Comparison of ENCODE assay signal across 8 cellular contexts in genomic region chr12:55720894-55721444, GRCh38. TPM values are rescaled to one million over a fixed set of nuclear protein-coding genes. Genes with fewer than 3 reads are reported as not detected.
DNase-seq lines count a peak whose midpoint lies in the region; TF ChIP-seq lines count a peak whose summit lies in the region.

No MANE protein-coding gene starts in this region.

- H3K9me3 ChIP-seq in mammary epithelial cell (replicated peaks; ENCODE audit: insufficient read depth, low read length) (no peaks in the 10 kb centered on the region), tibial nerve (no peaks in the 10 kb centered on the region)

- H3K4me2 ChIP-seq in mammary epithelial cell (ENCODE audit: insufficient read depth, low read depth, low read length): peak overlapping the region; percentile 24

- WGBS in mammary epithelial cell (ENCODE audit: low coverage, missing lambda C conversion rate): 0% methylated on average over 8 of the region's 9 CpGs
- 16 to 60% methylated on average over 2 to 9 of the region's 9 CpGs for WGBS in tibial nerve, 2 donors

- no peak overlapping the region for H2AFZ ChIP-seq in mammary epithelial cell (ENCODE audit: low read depth, low read length)

- H3K4me3 ChIP-seq in mammary epithelial cell (replicated peaks in 1 of 3; ENCODE audit: insufficient read depth in 1 of 3, low read depth in 2 of 3, low read length in 3 of 3) (no peak overlapping the region), tibial nerve (peak overlapping the region in 1 of 4 donors; percentile 22)

- CTCF ChIA-PET in mammary epithelial cell (lab: Charles Lee; ENCODE audit: low non-redundant PET): interaction anchor here (0.5 to 0.7 kb wide), 4 partner anchors 15 to 97 kb away, joined by 3 to 4 read pairs (median 4); partner anchors contain the start of genes ORMDL2 and SARNP

- TF ChIP-seq EP300 in tibial nerve (IDR thresholded peaks at IDR 0.05): peak in 1 of 2 donors; percentile 47

- dilution Hi-C loops in mammary epithelial cell (cut with HindIII; ENCODE audit: low sequenced_read_pairs): loop anchor here (5.0 to 10.0 kb wide), 2 partner anchors 44 to 234 kb away; no protein-coding TSS in a partner anchor

- H3K36me3 ChIP-seq in mammary epithelial cell (ENCODE audit: insufficient read depth, low read length) (peaks cover 10% of the 10 kb centered on the region), tibial nerve (peaks cover 0 to 37% (median 6%) of the 10 kb centered on the region in 3 donors)

- no peak overlapping the region for H3K9ac ChIP-seq in mammary epithelial cell (ENCODE audit: insufficient read depth, low read length)

- no peak overlapping the region for H3K27ac ChIP-seq in mammary epithelial cell (ENCODE audit: insufficient read depth, low read depth, low read length)
- H3K27ac ChIP-seq in layer of hippocampus (ENCODE audit: low read depth, low read length): peak overlapping the region; percentile 71
- H3K27ac ChIP-seq in tibial nerve: peak overlapping the region in 3 of 4 donors; percentile 89 to 94 (median 93)

- H3K27me3 ChIP-seq in mammary epithelial cell (ENCODE audit: insufficient read depth, low read length): no peaks in the 10 kb centered on the region
- H3K27me3 ChIP-seq in layer of hippocampus (ENCODE audit: control insufficient read depth, insufficient read depth, low read length): no peaks in the 10 kb centered on the region
- H3K27me3 ChIP-seq in tibial nerve: no peaks in the 10 kb centered on the region

- in situ Hi-C loops in mammary epithelial cell (cut with MboI; ENCODE audit: low sequenced_read_pairs in 2 of 2): no loop called here

- peaks cover 56% of the 10 kb centered on the region for H3K4me1 ChIP-seq in mammary epithelial cell (ENCODE audit: insufficient read depth, low read length)
- peaks cover 0 to 90% (median 68%) of the 10 kb centered on the region in 4 donors for H3K4me1 ChIP-seq in tibial nerve

- H3K79me2 ChIP-seq in mammary epithelial cell (ENCODE audit: insufficient read depth, low read length): peaks cover 9% of the 10 kb centered on the region

- DNase-seq in GM04504 (ENCODE audit: low read depth) (peak; percentile 87), NCI-H2196 (lab: John Stamatoyannopoulos, UW; ENCODE audit: unreplicated experiment) (peak; percentile 87), mammary epithelial cell (peak; percentile 91), tibial nerve (ENCODE audit: low spot score in 2 of 2) (peak; percentile 33 to 51), NCI-H1105 (lab: John Stamatoyannopoulos, UW) (no peak), NCI-H774 (lab: John Stamatoyannopoulos, UW) (no peak)
- DNase-seq in stimulated activated naive CD4-positive, alpha-beta T cell (lab: John Stamatoyannopoulos, UW): no peak

- TF ChIP-seq CTCF in mammary epithelial cell (conservative IDR thresholded peaks at IDR 0.05 in 1 of 2, IDR thresholded peaks at IDR 0.05 in 1 of 2; ENCODE audit: extremely low read depth in 1 of 2, insufficient read depth in 1 of 2, low read depth in 1 of 2, low read length in 2 of 2) (peak; percentile 52 to 74), tibial nerve (IDR thresholded peaks at IDR 0.05) (peak; percentile 45 to 72 (median 67))

- intact Hi-C loops in mammary epithelial cell (cut with micrococcal nuclease): loop anchor here (1.0 kb wide), 3 partner anchors 40 to 75 kb away; a partner anchor contains a TSS

- H4K20me1 ChIP-seq in mammary epithelial cell (ENCODE audit: insufficient read depth, low read length): no peaks in the 10 kb centered on the region

- TF ChIP-seq POLR2A in tibial nerve (IDR thresholded peaks at IDR 0.05): no peak

- no TSS peak for BruUV-seq in mammary epithelial cell (replicated peaks; lab: Mats Ljungman, UMichigan)

RNA-seq across cellular contexts. Expression of gene RDH5, which starts 0.8 kb away (rescaled TPM):
- total RNA-seq in mammary epithelial cell (1 to 10 TPM; 2.5 to 4.4 TPM), tibial nerve (10 to 100 TPM; 28.0 to 54.6 (median 38.4) TPM)
- 2.1 TPM for polyA plus RNA-seq in mammary epithelial cell
- polyA minus RNA-seq in mammary epithelial cell: 3.1 TPM

RNA-seq across cellular contexts. Expression of gene BLOC1S1, which starts 5.1 kb away (rescaled TPM):
- total RNA-seq in mammary epithelial cell: 10 to 100 TPM; 29.7 to 71.0 TPM
- 123 TPM for polyA plus RNA-seq in mammary epithelial cell
- polyA minus RNA-seq in mammary epithelial cell: 42.0 TPM
- 100 to 1,000 TPM; 212 to 322 (median 264) TPM for total RNA-seq in tibial nerve

RNA-seq across cellular contexts. Expression of gene CD63, which starts 7.8 kb away (rescaled TPM):
- total RNA-seq in mammary epithelial cell: 100 to 1,000 TPM; 552 to 814 TPM
- 822 TPM for polyA plus RNA-seq in mammary epithelial cell
- polyA minus RNA-seq in mammary epithelial cell: 467 TPM
- total RNA-seq in tibial nerve: 100 to 1,000 TPM; 478 to 624 (median 544) TPM

RNA-seq across cellular contexts. Expression of gene ITGA7, which starts 13.3 kb away (rescaled TPM):
- total RNA-seq in mammary epithelial cell (1 to 10 TPM in 1 of 2 donors, under 1 TPM in 1; 0.33 to 2.1 TPM), tibial nerve (100 to 1,000 TPM; 118 to 192 (median 146) TPM)
- 0.28 TPM for polyA plus RNA-seq in mammary epithelial cell
- not detected for polyA minus RNA-seq in mammary epithelial cell

RNA-seq across cellular contexts. Expression of gene GDF11, which starts 22.0 kb away (rescaled TPM):
- total RNA-seq in mammary epithelial cell (10 to 100 TPM in 1 of 2 donors, 1 to 10 TPM in 1; 2.2 to 11.1 TPM), tibial nerve (1 to 10 TPM; 1.8 to 5.7 (median 4.0) TPM)
- polyA plus RNA-seq in mammary epithelial cell: 8.1 TPM
- 7.4 TPM for polyA minus RNA-seq in mammary epithelial cell

Comparison
In these comparisons a context has a peak if more than half of its experiments do, and no peak if none do; other contexts are left out.
1. DNase-seq: peak in GM04504 (single experiment), NCI-H2196 (single experiment), mammary epithelial cell (single experiment) and tibial nerve (2 of 2); none in NCI-H1105 (single experiment), NCI-H774 (single experiment) and stimulated activated naive CD4-positive, alpha-beta T cell (0 of 6).
2. RNA of gene RDH5, which starts 0.8 kb away (total RNA-seq): 28.0 to 54.6 TPM in tibial nerve; 2.5 to 4.4 TPM in mammary epithelial cell; every median in the first group is over 4 times any median in the second.